Comparison of ENCODE assay signal across 8 cellular contexts in the genomic region with DNA sequence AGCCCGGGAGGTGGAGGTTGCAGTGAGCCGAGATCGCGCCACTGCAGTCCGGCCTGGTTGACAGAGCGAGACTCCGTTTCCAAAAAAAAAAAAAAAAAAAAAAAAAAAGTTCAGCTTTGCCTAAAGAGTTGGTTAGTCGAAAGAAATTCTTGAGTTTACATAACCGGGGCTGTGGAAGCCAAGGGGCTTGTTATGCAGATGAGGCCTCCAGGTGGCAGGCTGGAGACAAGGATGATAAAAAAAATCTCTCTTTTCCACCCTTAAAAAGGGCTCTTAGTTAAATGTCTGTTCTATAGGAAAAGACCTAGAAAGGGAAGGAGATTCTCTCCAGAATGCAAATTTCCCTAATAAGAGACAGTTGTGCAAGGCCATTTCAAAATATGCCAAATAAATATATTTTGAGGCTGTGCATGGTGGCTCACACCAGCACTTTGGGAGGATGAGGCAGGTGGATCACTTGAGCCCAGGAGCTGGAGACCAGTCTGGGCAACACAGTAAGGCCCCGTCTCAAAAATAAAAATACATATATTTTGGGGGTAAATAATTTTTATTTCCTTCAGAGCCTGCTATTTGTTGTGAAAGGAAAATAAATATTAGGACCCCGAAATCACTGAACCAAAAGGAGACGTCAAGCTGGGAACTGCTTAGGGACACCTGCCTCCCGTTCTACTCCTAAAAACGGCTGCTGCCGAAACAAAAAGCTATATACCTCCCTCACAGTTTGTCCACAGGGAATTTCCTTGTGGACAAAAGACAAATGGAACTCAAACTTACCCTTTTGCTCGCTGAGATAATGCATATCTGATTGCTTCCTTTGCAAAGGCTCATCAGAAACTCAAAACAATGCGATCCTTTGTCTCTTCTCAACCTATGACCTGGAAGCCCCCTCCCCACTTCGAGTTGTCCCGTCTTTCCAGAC. TPM values are rescaled to one million over a fixed set of nuclear protein-coding genes. Genes with fewer than 3 reads are reported as not detected.
DNase-seq lines count a peak whose midpoint lies in the region; ATAC-seq and TF ChIP-seq lines count a peak whose summit lies in the region.

No MANE protein-coding gene starts in this region.

- H3K9me3 ChIP-seq in cardiac muscle cell (ENCODE audit: low read depth) = no peaks in the 10 kb centered on the region

- peaks cover 13% of the 10 kb centered on the region for H3K36me3 Mint-ChIP-seq in activated naive CD4-positive, alpha-beta T cell treated with anti-CD3 and anti-CD28 coated beads, Interleukin-2, amount 10 ng/mL, durations not matched to agents 7 days and 5 days
- H3K36me3 Mint-ChIP-seq in progenitor cell of endocrine pancreas (ENCODE audit: insufficient read depth) = no peaks in the 10 kb centered on the region

- no peaks in the 10 kb centered on the region for H3K9me3 Mint-ChIP-seq in activated naive CD4-positive, alpha-beta T cell treated with anti-CD3 and anti-CD28 coated beads, Interleukin-2, amount 10 ng/mL, durations not matched to agents 7 days and 5 days
- H3K9me3 Mint-ChIP-seq in progenitor cell of endocrine pancreas (ENCODE audit: low read depth) = no peaks in the 10 kb centered on the region

- H3K27ac Mint-ChIP-seq in activated naive CD4-positive, alpha-beta T cell treated with anti-CD3 and anti-CD28 coated beads, Interleukin-2, amount 10 ng/mL, durations not matched to agents 7 days and 5 days = no peak overlapping the region
- peak overlapping the region; percentile 48 for H3K27ac Mint-ChIP-seq in progenitor cell of endocrine pancreas

- no peaks in the 10 kb centered on the region for H3K36me3 ChIP-seq in cardiac muscle cell

- no peak overlapping the region for H3K27ac ChIP-seq in cardiac muscle cell

- peaks cover 16% of the 10 kb centered on the region for H3K4me1 ChIP-seq in cardiac muscle cell (ENCODE audit: low read depth)

- H3K4me3 Mint-ChIP-seq in activated naive CD4-positive, alpha-beta T cell treated with anti-CD3 and anti-CD28 coated beads, Interleukin-2, amount 10 ng/mL, durations not matched to agents 7 days and 5 days = no peak overlapping the region
- H3K4me3 Mint-ChIP-seq in progenitor cell of endocrine pancreas (ENCODE audit: low read depth) = peak overlapping the region; percentile 24

- ATAC-seq in HG02981 (IDR thresholded peaks at IDR 0.05; ENCODE audit: unreplicated experiment) = no peak

- no peak overlapping the region for H3K4me3 ChIP-seq in GM12865 (ENCODE audit: low read depth, low read length)
- no peak overlapping the region for H3K4me3 ChIP-seq in cardiac muscle cell

- TF ChIP-seq CTCF in GM12865 (IDR thresholded peaks at IDR 0.05; ENCODE audit: insufficient read depth, low read depth, low read length, missing control alignments) (peak; percentile 61), cardiac muscle cell (IDR thresholded peaks at IDR 0.05; ENCODE audit: low read depth, low read length) (peak; percentile 71), progenitor cell of endocrine pancreas (IDR thresholded peaks at IDR 0.05; ENCODE audit: unreplicated experiment) (peak; percentile 62)

- no peaks in the 10 kb centered on the region for H3K27me3 ChIP-seq in cardiac muscle cell

- DNase-seq in AG08395 (ENCODE audit: low spot score) (peak; percentile 86), GM12865 (ENCODE audit: low read depth) (peak; percentile 74), NCI-H226 (peak; percentile 33), cardiac muscle cell (ENCODE audit: low read depth in 1 of 2, low spot score in 1 of 2) (peak; percentile 65 to 89), progenitor cell of endocrine pancreas (ENCODE audit: low spot score, unreplicated experiment) (no peak), NCI-H187 (lab: John Stamatoyannopoulos, UW) (no peak)
- DNase-seq in activated naive CD4-positive, alpha-beta T cell treated with anti-CD3 and anti-CD28 coated beads, Interleukin-2, amount 10 ng/mL, durations not matched to agents 7 days and 5 days = peak; percentile 82

- H3K27me3 Mint-ChIP-seq in activated naive CD4-positive, alpha-beta T cell treated with anti-CD3 and anti-CD28 coated beads, Interleukin-2, amount 10 ng/mL, durations not matched to agents 7 days and 5 days = peaks cover 32% of the 10 kb centered on the region
- peaks cover 20% of the 10 kb centered on the region for H3K27me3 Mint-ChIP-seq in progenitor cell of endocrine pancreas

- H3K4me1 Mint-ChIP-seq in activated naive CD4-positive, alpha-beta T cell treated with anti-CD3 and anti-CD28 coated beads, Interleukin-2, amount 10 ng/mL, durations not matched to agents 7 days and 5 days = peaks cover 52% of the 10 kb centered on the region
- H3K4me1 Mint-ChIP-seq in progenitor cell of endocrine pancreas (ENCODE audit: low read depth) = peaks cover 34% of the 10 kb centered on the region

- CTCF ChIA-PET in activated naive CD4-positive, alpha-beta T cell treated with anti-CD3 and anti-CD28 coated beads, Interleukin-2, amount 10 ng/mL, durations not matched to agents 7 days and 5 days (lab: Charles Lee) = interaction anchor here (0.6 to 5.3 kb wide), 18 partner anchors 11 to 147 kb away, joined by 3 to 43 read pairs (median 4); a partner anchor contains a TSS

RNA-seq across cellular contexts. Expression of a gene that starts 2.4 kb away (rescaled TPM):
- 71.6 and 84.8 TPM in 2 replicates for total RNA-seq in cardiac muscle cell
- 267 and 368 TPM in 2 replicates for polyA plus RNA-seq in cardiac muscle cell
- total RNA-seq in progenitor cell of endocrine pancreas = 33.2 and 33.5 TPM in 2 replicates

RNA-seq across cellular contexts. Expression of a gene that starts 5.8 kb away (rescaled TPM):
- total RNA-seq in cardiac muscle cell (not detected in 2 replicates), progenitor cell of endocrine pancreas (not detected in 2 replicates)
- 0.41 TPM in 1 of 2 replicates, not detected in the other for polyA plus RNA-seq in cardiac muscle cell

RNA-seq across cellular contexts. Expression of a gene that starts 8.7 kb away (rescaled TPM):
- total RNA-seq in cardiac muscle cell (47.2 and 68.9 TPM in 2 replicates), progenitor cell of endocrine pancreas (2.3 TPM in 2 replicates)
- 74.3 and 154 TPM in 2 replicates for polyA plus RNA-seq in cardiac muscle cell

RNA-seq across cellular contexts. Expression of a gene that starts 15.5 kb away (rescaled TPM):
- total RNA-seq in cardiac muscle cell = 108 and 137 TPM in 2 replicates
- polyA plus RNA-seq in cardiac muscle cell = 498 and 585 TPM in 2 replicates
- 99.3 and 105 TPM in 2 replicates for total RNA-seq in progenitor cell of endocrine pancreas

RNA-seq across cellular contexts. Expression of a gene that starts 16.2 kb away (rescaled TPM):
- total RNA-seq in cardiac muscle cell (29.9 and 88.7 TPM in 2 replicates), progenitor cell of endocrine pancreas (67.0 and 74.7 TPM in 2 replicates)
- polyA plus RNA-seq in cardiac muscle cell = 33.1 and 42.4 TPM in 2 replicates

Comparison
In these comparisons a context has a peak if more than half of its experiments do, and no peak if none do; other contexts are left out.
1. DNase-seq: peak in AG08395 (single experiment), GM12865 (single experiment), NCI-H226 (single experiment), activated naive CD4-positive, alpha-beta T cell treated with anti-CD3 and anti-CD28 coated beads, Interleukin-2, amount 10 ng/mL, durations not matched to agents 7 days and 5 days (single experiment) and cardiac muscle cell (2 of 2); none in progenitor cell of endocrine pancreas (single experiment) and NCI-H187 (0 of 2).
2. RNA of a gene that starts 8.7 kb away (total RNA-seq): 47.2 to 68.9 TPM in cardiac muscle cell; 2.3 TPM in progenitor cell of endocrine pancreas; every median in the first group is over 10 times any median in the second.
3. Peak in every context shown above with its lines, with median percentiles within 50 percentile points of each other: CTCF ChIP-seq.